ENCODE assay signal across 9 cellular contexts in the genomic region with DNA sequence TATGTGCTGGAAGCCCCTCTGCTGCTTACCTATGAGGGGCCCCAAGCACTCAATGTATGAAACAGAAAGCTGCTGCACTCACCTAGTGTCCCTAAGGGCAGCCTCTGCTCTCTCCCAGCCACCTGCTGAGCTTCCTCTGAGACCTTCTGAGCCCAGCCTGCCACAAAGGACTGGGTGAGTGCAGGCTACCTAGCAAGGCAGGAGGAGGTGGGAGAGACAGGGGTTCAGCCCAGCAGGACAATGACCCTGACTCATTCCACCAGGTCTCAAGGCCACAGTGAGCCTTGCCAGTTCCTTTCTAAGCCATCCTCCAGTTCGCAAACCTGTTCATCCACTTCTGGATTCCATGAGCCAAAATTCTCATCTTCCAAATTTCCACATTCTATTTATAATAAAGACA. TPM values are rescaled to one million over a fixed set of nuclear protein-coding genes. Genes with fewer than 3 reads are reported as not detected.
DNase-seq lines count a peak whose midpoint lies in the region; ATAC-seq, FAIRE-seq and TF ChIP-seq lines count a peak whose summit lies in the region.
"Had no signal": no experiment of that assay in that cellular context is flagged by ENCODE, and none has a peak within 500 bp of the region (broad histone marks: within the 10 kb centered on the region; RNA-seq: fewer than 3 reads in every experiment).

No MANE protein-coding gene starts in this region.

- H3K27ac ChIP-seq in HUES48 (ENCODE audit: low read depth, low read length): peak overlapping the region; percentile 86
- H3K27ac ChIP-seq in kidney (ENCODE audit: low read depth in 2 of 2, low read length in 2 of 2): no peak overlapping the region
- H3K27ac ChIP-seq: adrenal gland had no signal

- peaks cover 76% of the 10 kb centered on the region for H3K4me1 Mint-ChIP-seq in activated CD4-positive, alpha-beta T cell treated with anti-CD3 and anti-CD28 coated beads, Interleukin-2, amount 10 ng/mL, durations not matched to agents 7 days and 5 days

- H3K9ac ChIP-seq in HUES48 (ENCODE audit: low read depth, low read length) (no peak overlapping the region), kidney (ENCODE audit: low read length in 2 of 2) (no peak overlapping the region)

- no peaks in the 10 kb centered on the region for H3K9me3 Mint-ChIP-seq in activated CD4-positive, alpha-beta T cell treated with anti-CD3 and anti-CD28 coated beads, Interleukin-2, amount 10 ng/mL, durations not matched to agents 7 days and 5 days

- H3K4me3 ChIP-seq in GM12864 (ENCODE audit: low read depth, low read length) (peak overlapping the region; percentile 0; the same call in 1 of the 2 replicates), HUES48 (ENCODE audit: low read depth, low read length) (no peak overlapping the region), kidney (ENCODE audit: low read length in 2 of 2) (no peak overlapping the region)
- H3K4me3 ChIP-seq: adrenal gland had no signal

- H3K36me3 ChIP-seq in HUES48 (ENCODE audit: control insufficient read depth, insufficient read depth, low read length) (no peaks in the 10 kb centered on the region), kidney (ENCODE audit: control insufficient read depth in 1 of 2, insufficient read depth in 2 of 2, low read length in 2 of 2) (no peaks in the 10 kb centered on the region)
- H3K36me3 ChIP-seq: adrenal gland had no signal

- no peak for FAIRE-seq in kidney (lab: Jason Lieb, UNC)

- H3K36me3 Mint-ChIP-seq in activated CD4-positive, alpha-beta T cell treated with anti-CD3 and anti-CD28 coated beads, Interleukin-2, amount 10 ng/mL, durations not matched to agents 7 days and 5 days (ENCODE audit: low read depth): peaks cover 32% of the 10 kb centered on the region

- H3K9me3 ChIP-seq in HUES48 (ENCODE audit: control insufficient read depth, insufficient read depth, low read length) (no peaks in the 10 kb centered on the region), kidney (ENCODE audit: control insufficient read depth in 1 of 2, low read length in 2 of 2) (no peaks in the 10 kb centered on the region)
- H3K9me3 ChIP-seq: adrenal gland had no signal

- CTCF ChIA-PET in activated CD4-positive, alpha-beta T cell treated with anti-CD3 and anti-CD28 coated beads, Interleukin-2, amount 10 ng/mL, durations not matched to agents 7 days and 5 days (lab: Charles Lee): interaction anchor here (0.5 to 2.0 kb wide), 5 partner anchors 8 to 460 kb away, joined by 3 to 5 read pairs (median 4); no protein-coding TSS in a partner anchor

- peak; percentile 32 for ATAC-seq in GM19397 (IDR thresholded peaks at IDR 0.05; ENCODE audit: unreplicated experiment)
- no peak for ATAC-seq in HG02981 (IDR thresholded peaks at IDR 0.05; ENCODE audit: unreplicated experiment)

- no peaks in the 10 kb centered on the region for H3K27me3 Mint-ChIP-seq in activated CD4-positive, alpha-beta T cell treated with anti-CD3 and anti-CD28 coated beads, Interleukin-2, amount 10 ng/mL, durations not matched to agents 7 days and 5 days

- H3K4me1 ChIP-seq in HUES48 (ENCODE audit: control insufficient read depth, insufficient read depth, low read length): peaks cover 68% of the 10 kb centered on the region
- H3K4me1 ChIP-seq in kidney (ENCODE audit: control insufficient read depth in 1 of 2, insufficient read depth in 1 of 2, low read depth in 1 of 2, low read length in 2 of 2): peaks cover 15 to 17% of the 10 kb centered on the region in 2 donors

- H3K27me3 ChIP-seq in HUES48 (ENCODE audit: control insufficient read depth, insufficient read depth, low read length): no peaks in the 10 kb centered on the region
- H3K27me3 ChIP-seq: adrenal gland had no signal

- POLR2A ChIA-PET in activated CD4-positive, alpha-beta T cell treated with anti-CD3 and anti-CD28 coated beads, Interleukin-2, amount 10 ng/mL, durations not matched to agents 7 days and 5 days (lab: Charles Lee): no interaction called here

- H3K4me3 Mint-ChIP-seq in activated CD4-positive, alpha-beta T cell treated with anti-CD3 and anti-CD28 coated beads, Interleukin-2, amount 10 ng/mL, durations not matched to agents 7 days and 5 days: no peak overlapping the region

- H3K27ac Mint-ChIP-seq in activated CD4-positive, alpha-beta T cell treated with anti-CD3 and anti-CD28 coated beads, Interleukin-2, amount 10 ng/mL, durations not matched to agents 7 days and 5 days: no peak overlapping the region

- intact Hi-C loops in kidney (cut with DNase I): no loop called here

- no peak for DNase-seq in GM12864 (ENCODE audit: low read depth)
- peak; percentile 42 for DNase-seq in kidney
- DNase-seq in Kasumi-1 (lab: John Stamatoyannopoulos, UW): no peak
- no peak for DNase-seq in activated CD4-positive, CD25-positive, alpha-beta regulatory T cell treated with anti-CD3 and anti-CD28 coated beads, Interleukin-2, amount 50 U/mL, for 72 hours
- DNase-seq in activated CD4-positive, alpha-beta T cell treated with anti-CD3 and anti-CD28 coated beads, Interleukin-2, amount 10 ng/mL, durations not matched to agents 7 days and 5 days: no peak
- DNase-seq: adrenal gland had no signal

- no peak for TF ChIP-seq CTCF in GM12864 (IDR thresholded peaks at IDR 0.05; ENCODE audit: low read depth, low read length, missing control alignments)
- no peak for TF ChIP-seq CTCF in kidney (IDR thresholded peaks at IDR 0.05; ENCODE audit: borderline replicate concordance, extremely low read depth, insufficient read depth)

RNA-seq across cellular contexts. Expression of gene VOPP1, which starts 16.3 kb away (rescaled TPM):
- 98.7 TPM for total RNA-seq in kidney
- 47.3 TPM for polyA plus RNA-seq in kidney (ENCODE audit: insufficient read depth, low read depth, low replicate concordance)
- 10 to 100 TPM; 74.5 to 77.2 TPM for total RNA-seq in activated CD4-positive, alpha-beta T cell treated with anti-CD3 and anti-CD28 coated beads, Interleukin-2, amount 10 ng/mL, durations not matched to agents 7 days and 5 days
